In the genomic region with DNA sequence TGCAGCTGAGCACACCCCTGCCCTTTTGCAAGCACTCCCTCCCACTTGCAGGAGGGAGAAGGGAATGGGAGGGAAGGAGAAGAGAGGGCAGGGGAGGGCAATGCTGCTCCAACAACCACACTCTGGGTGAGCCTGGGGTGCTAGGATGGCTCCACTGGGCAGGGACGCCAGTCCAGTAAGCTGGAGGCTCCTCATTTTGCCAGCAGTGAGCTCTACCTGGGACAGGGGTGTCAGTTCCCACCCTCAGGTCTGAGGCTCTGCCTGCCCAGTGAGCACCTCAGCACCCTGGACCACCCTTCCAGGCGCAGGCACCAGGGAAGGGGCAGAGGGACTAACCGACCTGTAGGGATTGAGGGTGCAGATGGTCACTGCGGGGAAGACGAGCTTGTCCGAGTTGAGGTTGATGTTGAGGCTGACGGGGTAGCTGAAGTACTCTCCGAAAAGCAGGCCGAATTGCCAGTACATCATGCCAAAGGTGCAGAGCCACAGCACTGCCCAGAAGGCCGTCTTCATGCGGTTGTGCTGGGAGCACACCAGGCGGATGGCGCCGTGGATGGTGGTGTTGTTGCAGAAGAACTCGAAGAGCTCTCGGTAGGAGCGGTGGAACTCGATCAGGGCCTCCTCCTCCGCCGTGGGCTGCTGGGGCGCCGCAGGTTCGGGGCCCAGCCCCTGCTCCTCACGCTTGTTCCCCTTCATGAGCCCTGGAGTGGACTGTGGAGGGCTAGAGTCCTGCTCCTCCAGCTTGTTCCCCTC, we compare ENCODE assay signal across 15 cellular contexts. TPM values are rescaled to one million over a fixed set of nuclear protein-coding genes. Genes with fewer than 3 reads are reported as not detected.
DNase-seq lines count a peak whose midpoint lies in the region; ATAC-seq and TF ChIP-seq lines count a peak whose summit lies in the region.
"Had no signal": no experiment of that assay in that cellular context is flagged by ENCODE, and none has a peak within 500 bp of the region (broad histone marks: within the 10 kb centered on the region; RNA-seq: fewer than 3 reads in every experiment).

No MANE protein-coding gene starts in this region.

- BruUV-seq in Caco-2 (replicated peaks; lab: Mats Ljungman, UMichigan): no TSS peak

- ATAC-seq in activated naive CD4-positive, alpha-beta T cell treated with anti-CD3 and anti-CD28 coated beads, Interleukin-2, amount 50 U/mL, for 72 hours: no peak
- ATAC-seq: stimulated activated naive B cell treated with anti-CD40 and anti-IgM and Interleukin-4, amounts not matched to agents 10 μg/mL and 1 μg/mL and 100 μg/mL, for 72 hours had no signal

- CTCF ChIA-PET in Caco-2 (lab: Charles Lee): interaction anchor here (0.6 to 1.8 kb wide), 6 partner anchors 9 to 240 kb away, joined by 4 to 18 read pairs (median 6); a partner anchor contains a TSS
- CTCF ChIA-PET in activated naive CD4-positive, alpha-beta T cell treated with anti-CD3 and anti-CD28 coated beads, Interleukin-2, amount 10 ng/mL, durations not matched to agents 7 days and 5 days (lab: Charles Lee): interaction anchor here (0.6 to 3.6 kb wide), 2 partner anchors 38 to 163 kb away, joined by 3 to 11 read pairs; no protein-coding TSS in a partner anchor

- H3K4me3 ChIP-seq in Caco-2 (ENCODE audit: low read depth, low read length) (0 out of 2 replicates have a peak overlapping the region, but pooled peaks have one; percentile 3), iPS DF 6.9 (ENCODE audit: low read length) (peak overlapping the region; percentile 64)

- H3K4me3 Mint-ChIP-seq in Caco-2 (ENCODE audit: unreplicated experiment) (peak overlapping the region; percentile 71), progenitor cell of endocrine pancreas (ENCODE audit: low read depth) (peak overlapping the region; percentile 58)
- H3K4me3 Mint-ChIP-seq in activated naive CD4-positive, alpha-beta T cell treated with anti-CD3 and anti-CD28 coated beads, Interleukin-2, amount 10 ng/mL, durations not matched to agents 7 days and 5 days: no peak overlapping the region
- H3K4me3 Mint-ChIP-seq: activated naive CD4-positive, alpha-beta T cell treated with anti-CD3 and anti-CD28 coated beads for 36 hours; B cell; stimulated activated naive B cell treated with anti-CD40 and anti-IgM and Interleukin-4, amounts not matched to agents 10 μg/mL and 1 μg/mL and 100 μg/mL, for 72 hours had no signal

- no CpG with 5 or more reads among the region's 24 CpGs for WGBS in iPS DF 6.9 (ENCODE audit: insufficient coverage, insufficient read length)

- peaks cover 82% of the 10 kb centered on the region for H3K4me1 ChIP-seq in Caco-2
- H3K4me1 ChIP-seq in iPS DF 6.9 (ENCODE audit: control insufficient read depth, insufficient read depth, low read length): peaks cover 11% of the 10 kb centered on the region

- H3K36me3 ChIP-seq in Caco-2 (ENCODE audit: control insufficient read depth, insufficient read depth, low read length): no peaks in the 10 kb centered on the region
- H3K36me3 ChIP-seq in iPS DF 6.9 (ENCODE audit: control insufficient read depth, insufficient read depth, low read length): no peaks in the 10 kb centered on the region

- H3K9me3 Mint-ChIP-seq in Caco-2 (ENCODE audit: unreplicated experiment): no peaks in the 10 kb centered on the region
- H3K9me3 Mint-ChIP-seq in progenitor cell of endocrine pancreas (ENCODE audit: low read depth): no peaks in the 10 kb centered on the region
- no peaks in the 10 kb centered on the region for H3K9me3 Mint-ChIP-seq in activated naive CD4-positive, alpha-beta T cell treated with anti-CD3 and anti-CD28 coated beads, Interleukin-2, amount 10 ng/mL, durations not matched to agents 7 days and 5 days
- no peaks in the 10 kb centered on the region for H3K9me3 Mint-ChIP-seq in activated naive CD4-positive, alpha-beta T cell treated with anti-CD3 and anti-CD28 coated beads, Interleukin-2, amount 50 U/mL, for 72 hours
- H3K9me3 Mint-ChIP-seq: activated naive CD4-positive, alpha-beta T cell treated with anti-CD3 and anti-CD28 coated beads for 36 hours; stimulated activated naive B cell treated with anti-CD40 and anti-IgM and Interleukin-4, amounts not matched to agents 10 μg/mL and 1 μg/mL and 100 μg/mL, for 72 hours had no signal

- intact Hi-C loops in Caco-2 (cut with micrococcal nuclease; ENCODE audit: unreplicated experiment): loop anchor here (10.0 kb wide), 1 partner anchor 299 kb away; no protein-coding TSS in a partner anchor

- H3K9me3 ChIP-seq in Caco-2: no peaks in the 10 kb centered on the region
- no peaks in the 10 kb centered on the region for H3K9me3 ChIP-seq in iPS DF 6.9 (ENCODE audit: control insufficient read depth, insufficient read depth, low read length)

- no peaks in the 10 kb centered on the region for H3K27me3 Mint-ChIP-seq in Caco-2 (ENCODE audit: insufficient read depth, unreplicated experiment)
- peaks cover 15% of the 10 kb centered on the region for H3K27me3 Mint-ChIP-seq in progenitor cell of endocrine pancreas
- H3K27me3 Mint-ChIP-seq in activated naive CD4-positive, alpha-beta T cell treated with anti-CD3 and anti-CD28 coated beads, Interleukin-2, amount 10 ng/mL, durations not matched to agents 7 days and 5 days: peaks cover 44% of the 10 kb centered on the region

- H3K27ac ChIP-seq in iPS DF 6.9 (ENCODE audit: low read length): no peak overlapping the region

- POLR2A ChIA-PET in Caco-2 (lab: Charles Lee): interaction anchor here (0.5 to 3.5 kb wide), 4 partner anchors 9 to 79 kb away, joined by 4 to 16 read pairs (median 8); a partner anchor contains a TSS

- H3K27ac Mint-ChIP-seq in Caco-2 (ENCODE audit: unreplicated experiment) (peak overlapping the region; percentile 89), progenitor cell of endocrine pancreas (peak overlapping the region; percentile 91)
- H3K27ac Mint-ChIP-seq in activated naive CD4-positive, alpha-beta T cell treated with anti-CD3 and anti-CD28 coated beads, Interleukin-2, amount 10 ng/mL, durations not matched to agents 7 days and 5 days: no peak overlapping the region
- H3K27ac Mint-ChIP-seq in activated naive CD4-positive, alpha-beta T cell treated with anti-CD3 and anti-CD28 coated beads, Interleukin-2, amount 50 U/mL, for 72 hours: peak overlapping the region in 1 of 2 donors; percentile 13
- H3K27ac Mint-ChIP-seq: activated naive CD4-positive, alpha-beta T cell treated with anti-CD3 and anti-CD28 coated beads for 36 hours; B cell; stimulated activated naive B cell treated with anti-CD40 and anti-IgM and Interleukin-4, amounts not matched to agents 10 μg/mL and 1 μg/mL and 100 μg/mL, for 72 hours had no signal

- peak in 1 of 2 experiments; percentile 41 for DNase-seq in Caco-2
- peak; percentile 67 for DNase-seq in NCI-H69 (lab: John Stamatoyannopoulos, UW)
- no peak for DNase-seq in iPS DF 6.9 (ENCODE audit: low read depth, low spot score)
- no peak for DNase-seq in progenitor cell of endocrine pancreas (ENCODE audit: low spot score, unreplicated experiment)
- DNase-seq in activated naive CD4-positive, alpha-beta T cell treated with anti-CD3 and anti-CD28 coated beads, Interleukin-2, amount 10 ng/mL, durations not matched to agents 7 days and 5 days: no peak
- no peak for DNase-seq in activated naive CD4-positive, alpha-beta T cell treated with anti-CD3 and anti-CD28 coated beads, Interleukin-2, amount 50 U/mL, for 72 hours (ENCODE audit: low spot score in 2 of 2)
- DNase-seq in H4 (ENCODE audit: low spot score): no peak
- no peak for DNase-seq in AG20443 (ENCODE audit: low spot score)
- DNase-seq: activated CD4-positive, alpha-beta T cell treated with anti-CD3 and anti-CD28 coated beads, Interleukin-2, amount 50 U/mL, for 4 hours; activated naive CD4-positive, alpha-beta T cell treated with anti-CD3 and anti-CD28 coated beads for 36 hours; MV-4-11; stimulated activated naive B cell treated with anti-CD40 and anti-IgM and Interleukin-4, amounts not matched to agents 10 μg/mL and 1 μg/mL and 100 μg/mL, for 72 hours had no signal

- peaks cover 14% of the 10 kb centered on the region for H3K36me3 Mint-ChIP-seq in Caco-2 (ENCODE audit: insufficient read depth, unreplicated experiment)
- H3K36me3 Mint-ChIP-seq in progenitor cell of endocrine pancreas (ENCODE audit: insufficient read depth): no peaks in the 10 kb centered on the region
- H3K36me3 Mint-ChIP-seq in activated naive CD4-positive, alpha-beta T cell treated with anti-CD3 and anti-CD28 coated beads, Interleukin-2, amount 10 ng/mL, durations not matched to agents 7 days and 5 days: no peaks in the 10 kb centered on the region
- no peaks in the 10 kb centered on the region for H3K36me3 Mint-ChIP-seq in activated naive CD4-positive, alpha-beta T cell treated with anti-CD3 and anti-CD28 coated beads, Interleukin-2, amount 50 U/mL, for 72 hours
- H3K36me3 Mint-ChIP-seq: stimulated activated naive B cell treated with anti-CD40 and anti-IgM and Interleukin-4, amounts not matched to agents 10 μg/mL and 1 μg/mL and 100 μg/mL, for 72 hours had no signal

- H3K27me3 ChIP-seq in Caco-2 (replicated peaks; ENCODE audit: control insufficient read depth, insufficient read depth, low read length): no peaks in the 10 kb centered on the region
- H3K27me3 ChIP-seq in iPS DF 6.9 (ENCODE audit: control insufficient read depth, insufficient read depth, low read length): no peaks in the 10 kb centered on the region

- H3K4me1 Mint-ChIP-seq in Caco-2 (ENCODE audit: low read depth, unreplicated experiment) (peaks cover 65% of the 10 kb centered on the region), progenitor cell of endocrine pancreas (ENCODE audit: low read depth) (peaks cover 67% of the 10 kb centered on the region)
- peaks cover 53% of the 10 kb centered on the region for H3K4me1 Mint-ChIP-seq in activated naive CD4-positive, alpha-beta T cell treated with anti-CD3 and anti-CD28 coated beads, Interleukin-2, amount 10 ng/mL, durations not matched to agents 7 days and 5 days
- H3K4me1 Mint-ChIP-seq: B cell had no signal

- no peak for TF ChIP-seq CTCF in Caco-2 (IDR thresholded peaks at IDR 0.05; ENCODE audit: insufficient read depth in 1 of 2, low read depth in 1 of 2, low read length in 1 of 2, severe bottlenecking in 1 of 2, unreplicated experiment in 1 of 2)
- no peak for TF ChIP-seq CTCF in progenitor cell of endocrine pancreas (IDR thresholded peaks at IDR 0.05; ENCODE audit: unreplicated experiment)

RNA-seq across cellular contexts. Expression of a gene that starts 1.2 kb away (rescaled TPM):
- total RNA-seq in Caco-2 (2022) (52.6 and 53.5 TPM in 2 replicates), progenitor cell of endocrine pancreas (14.3 and 23.1 TPM in 2 replicates)
- total RNA-seq in activated naive CD4-positive, alpha-beta T cell treated with anti-CD3 and anti-CD28 coated beads, Interleukin-2, amount 50 U/mL, for 72 hours: 1 to 10 TPM; 1.1 to 2.8 TPM
- 1.7 and 2.1 TPM in 2 replicates for total RNA-seq in H4 (2014; rRNA removed; shearing (Covaris generic))
- total RNA-seq: glomerular endothelial cell; T-helper 1 cell treated with Interleukin-12 subunit alpha and Interleukin-12 subunit beta and Interleukin-4 antibody, amounts not matched to agents 30 ng/mL and 1 ng/mL, for 36 hours had no signal

RNA-seq across cellular contexts. Expression of a gene that starts 9.8 kb away (rescaled TPM):
- total RNA-seq in Caco-2 (2022) (194 and 197 TPM in 2 replicates), progenitor cell of endocrine pancreas (17.8 and 18.3 TPM in 2 replicates)
- total RNA-seq in activated naive CD4-positive, alpha-beta T cell treated with anti-CD3 and anti-CD28 coated beads, Interleukin-2, amount 50 U/mL, for 72 hours: 1 to 10 TPM; 2.0 to 3.1 TPM
- total RNA-seq in H4 (2014; rRNA removed; shearing (Covaris generic)): 19.5 and 31.5 TPM in 2 replicates
- total RNA-seq: B cell had no signal

RNA-seq across cellular contexts. Expression of a gene that starts 32.3 kb away (rescaled TPM):
- total RNA-seq in Caco-2 (2022) (79.0 and 79.4 TPM in 2 replicates), progenitor cell of endocrine pancreas (67.5 and 68.8 TPM in 2 replicates)
- 10 to 100 TPM; 49.3 to 62.6 TPM for total RNA-seq in activated naive CD4-positive, alpha-beta T cell treated with anti-CD3 and anti-CD28 coated beads, Interleukin-2, amount 50 U/mL, for 72 hours
- 320 and 327 TPM in 2 replicates for total RNA-seq in H4 (2014; rRNA removed; shearing (Covaris generic))
